In genomic region chr1:147172168-147173016, GRCh38 we compare ENCODE assay signal across 8 cellular contexts. TPM values are rescaled to one million over a fixed set of nuclear protein-coding genes. Genes with fewer than 3 reads are reported as not detected.
DNase-seq lines count a peak whose midpoint lies in the region; ATAC-seq lines count a peak whose summit lies in the region.

Gene PRKAB2 (minus strand): TSS chr1:147172470. CDS start chr1:147172144, 326 bp downstream.

- H3K9ac ChIP-seq in BLaER1 = peak within 1 kb of the TSS; percentile 87

- DNase-seq in GM19238 (ENCODE audit: insufficient read length, low spot score) (peak; percentile 90), NCI-H460 (ENCODE audit: extremely low read depth, low read depth) (peak; percentile 96)
- peak; percentile 85 to 86 for DNase-seq in activated CD4-positive, alpha-beta T cell treated with anti-CD3 and anti-CD28 coated beads for 4 hours
- DNase-seq in stimulated activated CD4-positive, alpha-beta T cell treated with anti-CD3 and anti-CD28 coated beads, Interleukin-1b, Interleukin-23, amount 100 ng/mL, for 24 hours (ENCODE audit: low read depth in 4 of 4, low spot score in 1 of 4) = peak; percentile 74 to 87 (median 79)

- H3K27ac ChIP-seq in BLaER1 (peak within 1 kb of the TSS; percentile 88), cingulate gyrus (ENCODE audit: low read depth, low read length) (peak within 1 kb of the TSS; percentile 79), layer of hippocampus (ENCODE audit: low read depth, low read length) (peak within 1 kb of the TSS; percentile 95)

- no peaks in the 10 kb centered on the region for H3K9me3 ChIP-seq in BLaER1

- H3K4me3 ChIP-seq in BLaER1 = peak within 1 kb of the TSS; percentile 93

- peak within 1 kb of the TSS; percentile 97 for H3K4me2 ChIP-seq in BLaER1

- no peaks in the 10 kb centered on the region for H4K20me1 ChIP-seq in BLaER1

- H3K27me3 ChIP-seq in BLaER1 (no peaks in the 10 kb centered on the region), layer of hippocampus (ENCODE audit: control insufficient read depth, insufficient read depth, low read length) (no peaks in the 10 kb centered on the region)

- peaks cover 33% of the 10 kb centered on the region for H3K4me1 ChIP-seq in BLaER1

- H3K36me3 ChIP-seq in BLaER1 = peaks cover 6% of the 10 kb centered on the region

- ATAC-seq in HG03439 (IDR thresholded peaks at IDR 0.05; ENCODE audit: unreplicated experiment) = peak; percentile 90

RNA-seq across cellular contexts. Expression of gene PRKAB2, which starts in this region (rescaled TPM):
- total RNA-seq in NCI-H460 (2014; rRNA removed; shearing (Covaris generic)) = 43.3 and 51.6 TPM in 2 replicates
- polyA plus RNA-seq in NCI-H460 (2014; cell fraction: nucleus; rRNA removed) = 75.4 and 91.7 TPM in 2 replicates

Comparison
In these comparisons a context has a peak if more than half of its experiments do, and no peak if none do; other contexts are left out.
1. Peak in every context shown above with its lines: DNase-seq, ATAC-seq, H3K4me3 ChIP-seq and H3K27ac ChIP-seq.